Comparison of ENCODE assay signal across 8 cellular contexts in the genomic region with DNA sequence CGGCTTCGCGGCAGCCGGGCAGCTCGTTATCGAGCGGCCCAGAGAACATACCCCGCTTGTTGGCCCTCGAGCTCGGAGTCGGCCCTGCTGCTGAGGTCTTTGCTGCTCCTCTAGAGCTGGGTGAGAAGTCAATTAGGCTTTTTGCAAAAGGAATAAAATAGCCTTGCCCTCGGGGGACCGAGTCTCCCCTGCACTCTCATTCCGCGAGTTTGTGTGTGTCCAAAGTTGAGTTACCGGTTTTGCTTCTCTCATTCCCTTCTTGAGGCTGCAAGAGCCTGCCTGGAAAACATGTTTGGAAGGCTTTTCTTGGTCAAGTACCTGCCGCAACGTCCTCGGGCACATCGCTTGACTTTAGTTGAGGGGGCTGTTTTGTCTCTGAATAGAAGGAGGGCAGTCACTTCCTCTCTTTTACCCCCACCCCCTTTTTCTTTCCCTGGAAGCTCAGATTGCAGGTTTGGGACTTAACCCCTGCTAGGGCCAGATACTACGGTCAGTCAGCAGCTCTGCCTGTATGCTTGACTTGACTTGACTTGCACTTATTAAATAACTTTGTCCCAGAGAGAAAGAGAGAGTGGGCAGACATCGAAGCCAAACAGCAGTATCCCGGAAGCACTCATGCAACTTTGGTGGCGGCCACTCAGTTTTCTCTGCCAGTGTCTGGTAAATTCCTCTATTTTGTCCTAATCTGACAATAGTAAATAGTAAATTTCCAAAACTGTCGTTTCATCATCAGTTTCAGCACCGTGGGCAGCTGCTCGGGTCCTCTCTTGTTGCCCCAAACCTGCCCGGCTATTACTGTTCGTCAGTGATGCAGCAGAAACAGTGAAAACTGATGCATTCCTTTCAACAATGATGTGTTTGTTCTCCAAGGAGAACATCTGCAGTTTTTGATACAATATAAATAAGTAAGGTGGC. TPM values are rescaled to one million over a fixed set of nuclear protein-coding genes. Genes with fewer than 3 reads are reported as not detected.
A peak's percentile ranks its signal among the peaks of the same experiment; 100 is the strongest.
DNase-seq lines count a peak whose midpoint lies in the region; ATAC-seq and TF ChIP-seq lines count a peak whose summit lies in the region.

No MANE protein-coding gene starts in this region.

- H3K4me3 ChIP-seq in BLaER1 treated with 17β-estradiol and CSF1 and Interleukin-3, amounts not matched to agents 10 nM and 100 nM, result peak overlapping the region; percentile 73 to 96 (median 82)
- peak overlapping the region; percentile 85 to 95 for H3K4me3 ChIP-seq in Panc1 (ENCODE audit: low read depth in 2 of 2, low read length in 2 of 2)
- peak overlapping the region; percentile 96 for H3K4me3 ChIP-seq in iPS-20b (ENCODE audit: low read length)
- peak overlapping the region; percentile 72 to 90 (median 82) for H3K4me3 ChIP-seq in gastrocnemius medialis

- ATAC-seq in GM18907 (IDR thresholded peaks at IDR 0.05; ENCODE audit: unreplicated experiment) (peak; percentile 29), HG03135 (IDR thresholded peaks at IDR 0.05; ENCODE audit: unreplicated experiment) (peak; percentile 26), Panc1 (peak; percentile 10), gastrocnemius medialis (peak; percentile 20 to 31)

- intact Hi-C loops in Panc1 (cut with micrococcal nuclease; ENCODE audit: unreplicated experiment), result no loop called here
- intact Hi-C loops in gastrocnemius medialis (cut with DNase I; ENCODE audit: low total_unique reads), result loop anchor here (2.0 to 5.0 kb wide), 5 partner anchors 63 to 733 kb away; a partner anchor contains a TSS

- no peak for TF ChIP-seq POLR2A in gastrocnemius medialis (IDR thresholded peaks at IDR 0.05)

- TF ChIP-seq CTCF in Panc1 (IDR thresholded peaks at IDR 0.05) (no peak), gastrocnemius medialis (IDR thresholded peaks at IDR 0.05 in 4 of 5, conservative IDR thresholded peaks at IDR 0.05 in 1 of 5) (no peak)

- H3K4me2 ChIP-seq in BLaER1 treated with 17β-estradiol and CSF1 and Interleukin-3, amounts not matched to agents 10 nM and 100 nM, result peak overlapping the region; percentile 74 to 94 (median 88)

- H3K9ac ChIP-seq in BLaER1 treated with 17β-estradiol and CSF1 and Interleukin-3, amounts not matched to agents 10 nM and 100 nM, result peak overlapping the region; percentile 83 to 98 (median 90)
- peak overlapping the region; percentile 90 for H3K9ac ChIP-seq in iPS-20b (ENCODE audit: low read depth, low read length)

- in situ Hi-C loops in Panc1 (cut with HindIII; ENCODE audit: low pct_unique_long_range_greater_than_20kb, low sequenced_read_pairs) (no loop called here), gastrocnemius medialis (cut with MboI; ENCODE audit: low sequenced_read_pairs in 4 of 4) (no loop called here)

- no peak for DNase-seq in Panc1 (ENCODE audit: low read depth, low spot score)
- peak; percentile 4 for DNase-seq in brain pericyte (ENCODE audit: low read depth, low spot score)
- peak in 1 of 2 donors; percentile 30 for DNase-seq in gastrocnemius medialis
- no peak for DNase-seq in DMS153 treated with DMSO at 0.1 percent for 48 hours (lab: John Stamatoyannopoulos, UW; ENCODE audit: unreplicated experiment)

- CTCF ChIA-PET in Panc1 (lab: Charles Lee), result no interaction called here

- peaks cover 0 to 16% (median 8%) of the 10 kb centered on the region in 11 experiments; a peak in 8 of 22 replicates for H3K9me3 ChIP-seq in BLaER1 treated with 17β-estradiol and CSF1 and Interleukin-3, amounts not matched to agents 10 nM and 100 nM (replicated peaks in 1 of 11)
- no peaks in the 10 kb centered on the region for H3K9me3 ChIP-seq in Panc1 (ENCODE audit: control insufficient read depth, insufficient read depth, low read depth, low read length)
- H3K9me3 ChIP-seq in iPS-20b (ENCODE audit: insufficient read depth, low read depth, low read length), result no peaks in the 10 kb centered on the region
- no peaks in the 10 kb centered on the region for H3K9me3 ChIP-seq in gastrocnemius medialis

- POLR2A ChIA-PET in Panc1 (lab: Charles Lee), result interaction anchor here (0.5 to 1.2 kb wide), 3 partner anchors 67 to 221 kb away, joined by 3 to 5 read pairs (median 3); no protein-coding TSS in a partner anchor

- peaks cover 0 to 16% (median 0%) of the 10 kb centered on the region in 11 experiments; a peak in 6 of 22 replicates for H4K20me1 ChIP-seq in BLaER1 treated with 17β-estradiol and CSF1 and Interleukin-3, amounts not matched to agents 10 nM and 100 nM

- peaks cover 0 to 14% (median 7%) of the 10 kb centered on the region in 11 experiments; a peak in 10 of 22 replicates for H3K36me3 ChIP-seq in BLaER1 treated with 17β-estradiol and CSF1 and Interleukin-3, amounts not matched to agents 10 nM and 100 nM
- H3K36me3 ChIP-seq in Panc1 (ENCODE audit: control insufficient read depth, insufficient read depth, low read length), result no peaks in the 10 kb centered on the region; the same call in 1 of the 2 replicates
- no peaks in the 10 kb centered on the region for H3K36me3 ChIP-seq in iPS-20b (ENCODE audit: insufficient read depth, low read depth, low read length)
- no peaks in the 10 kb centered on the region for H3K36me3 ChIP-seq in gastrocnemius medialis

- peak overlapping the region; percentile 85 to 99 (median 92) for H3K27ac ChIP-seq in BLaER1 treated with 17β-estradiol and CSF1 and Interleukin-3, amounts not matched to agents 10 nM and 100 nM
- H3K27ac ChIP-seq in Panc1 (ENCODE audit: low read length) (peak overlapping the region; percentile 95), iPS-20b (ENCODE audit: low read length) (peak overlapping the region; percentile 41), gastrocnemius medialis (peak overlapping the region; percentile 91 to 98 (median 96))

- no peaks in the 10 kb centered on the region for H3K27me3 ChIP-seq in BLaER1 treated with 17β-estradiol and CSF1 and Interleukin-3, amounts not matched to agents 10 nM and 100 nM
- H3K27me3 ChIP-seq in Panc1 (ENCODE audit: control insufficient read depth, insufficient read depth, low read length) (no peaks in the 10 kb centered on the region), iPS-20b (ENCODE audit: insufficient read depth, low read length) (no peaks in the 10 kb centered on the region), gastrocnemius medialis (no peaks in the 10 kb centered on the region)

- BruUV-seq in Panc1 (replicated peaks; lab: Mats Ljungman, UMichigan), result TSS peak; percentile 56

- peaks cover 32 to 61% (median 44%) of the 10 kb centered on the region in 10 experiments for H3K4me1 ChIP-seq in BLaER1 treated with 17β-estradiol and CSF1 and Interleukin-3, amounts not matched to agents 10 nM and 100 nM
- H3K4me1 ChIP-seq in Panc1 (ENCODE audit: control insufficient read depth, insufficient read depth, low read length), result peaks cover 31% of the 10 kb centered on the region
- peaks cover 17% of the 10 kb centered on the region for H3K4me1 ChIP-seq in iPS-20b (ENCODE audit: insufficient read depth, low read length)
- H3K4me1 ChIP-seq in gastrocnemius medialis, result peaks cover 47 to 51% of the 10 kb centered on the region in 2 donors

RNA-seq across cellular contexts. Expression of a gene that starts 0.6 kb away (rescaled TPM):
- total RNA-seq in Panc1 (2021; ENCODE audit: unreplicated experiment) (76.9 TPM), gastrocnemius medialis (10 to 100 TPM; 48.3 to 63.6 (median 56.9) TPM)
- polyA plus RNA-seq in Panc1 (2012; ENCODE audit: insufficient read length), result 37.4 TPM

RNA-seq across cellular contexts. Expression of a gene that starts 21.3 kb away (rescaled TPM):
- not detected for total RNA-seq in Panc1 (2021; ENCODE audit: unreplicated experiment)
- polyA plus RNA-seq in Panc1 (2012; ENCODE audit: insufficient read length), result not detected
- not detected for total RNA-seq in gastrocnemius medialis

Comparison
In these comparisons a context has a peak if more than half of its experiments do, and no peak if none do; other contexts are left out.
1. H3K27ac ChIP-seq: peak in every context shown above with its lines; median percentile 96 in gastrocnemius medialis; 95 in Panc1; 92 in BLaER1 treated with 17β-estradiol and CSF1 and Interleukin-3, amounts not matched to agents 10 nM and 100 nM; 41 in iPS-20b.